In the genomic region with DNA sequence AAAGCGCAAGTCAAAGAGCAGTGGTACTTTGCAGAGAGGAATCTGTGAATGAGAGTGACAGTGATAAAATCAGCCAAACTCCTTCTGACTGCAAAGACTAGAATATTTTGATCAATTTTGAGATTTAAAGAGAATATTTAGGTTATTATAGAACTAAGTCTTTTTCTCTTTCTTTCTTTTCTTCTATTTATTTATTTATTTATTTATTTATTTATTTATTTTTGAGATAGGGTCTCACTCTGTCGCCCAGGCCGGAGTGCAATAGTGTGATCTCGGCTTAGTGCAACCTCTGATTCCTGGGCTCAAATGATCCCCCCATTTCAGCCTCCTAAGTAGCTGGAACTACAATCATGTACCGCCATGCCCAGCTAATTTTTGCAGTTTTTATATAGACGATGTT, we compare ENCODE assay signal across 35 cellular contexts.
"Had no signal": no experiment of that assay in that cellular context is flagged by ENCODE, and none has a peak within 500 bp of the region (broad histone marks: within the 10 kb centered on the region; RNA-seq: fewer than 3 reads in every experiment).

No MANE protein-coding gene starts in this region.

- H3K4me3 ChIP-seq: MG63 had no signal

- H3K36me3 ChIP-seq: MG63 had no signal

- H3K27me3 ChIP-seq: MG63 had no signal

- DNase-seq: Karpas-422, Kasumi-1, MG63, MM.1S, MV-4-11, NCI-H1048, NCI-H1092, NCI-H1092 treated with DMSO at 0.1 percent for 48 hours, NCI-H1105, NCI-H1105 treated with DMSO at 0.1 percent for 48 hours, NCI-H1417, NCI-H1417 treated with DMSO at 0.1 percent for 48 hours, NCI-H1436, NCI-H1436 treated with DMSO at 0.1 percent for 48 hours, NCI-H146, NCI-H1694, NCI-H1694 treated with DMSO at 0.1 percent for 48 hours, NCI-H187, NCI-H187 treated with DMSO at 0.1 percent for 48 hours, NCI-H1930, NCI-H2029, NCI-H2029 treated with DMSO at 0.1 percent for 48 hours, NCI-H2081, NCI-H2081 treated with DMSO at 0.1 percent for 48 hours, NCI-H2107, NCI-H2171, NCI-H2171 treated with DMSO at 0.1 percent for 48 hours, NCI-H2227 treated with DMSO at 0.1 percent for 48 hours, NCI-H226, NCI-H345, NCI-H446, NCI-H446 treated with DMSO at 0.1 percent for 48 hours, NCI-H510A, NCI-H510A treated with DMSO at 0.1 percent for 48 hours, NCI-H524 had no signal
